10 cellular contexts compared by ENCODE assay signal in genomic region chr19:17846146-17846545, GRCh38. TPM values are rescaled to one million over a fixed set of nuclear protein-coding genes. Genes with fewer than 3 reads are reported as not detected.
DNase-seq lines count a peak whose midpoint lies in the region; ATAC-seq and TF ChIP-seq lines count a peak whose summit lies in the region.
"Had no signal": no experiment of that assay in that cellular context is flagged by ENCODE, and none has a peak within 500 bp of the region (broad histone marks: within the 10 kb centered on the region; RNA-seq: fewer than 3 reads in every experiment).

No MANE protein-coding gene starts in this region.

- H3K27me3 ChIP-seq in GM06990 (replicated peaks; ENCODE audit: control insufficient read depth, insufficient read depth, low read length) (no peaks in the 10 kb centered on the region), rectal smooth muscle tissue (ENCODE audit: control insufficient read depth, insufficient read depth, low read length) (peaks cover 3% of the 10 kb centered on the region), dorsolateral prefrontal cortex (peaks cover 0 to 17% (median 0%) of the 10 kb centered on the region in 45 donors)

- TF ChIP-seq CTCF in GM06990 (IDR thresholded peaks at IDR 0.05; ENCODE audit: insufficient read depth, low read length, poor library complexity, severe bottlenecking) (no peak), dorsolateral prefrontal cortex (IDR thresholded peaks at IDR 0.05 in 54 of 56, conservative IDR thresholded peaks at IDR 0.05 in 2 of 56; ENCODE audit: low read depth in 1 of 56, partially characterized antibody in 56 of 56) (no peak)

- H3K36me3 ChIP-seq in GM06990 (ENCODE audit: control insufficient read depth, insufficient read depth, low read length): peaks cover 19% of the 10 kb centered on the region
- no peaks in the 10 kb centered on the region for H3K36me3 ChIP-seq in rectal smooth muscle tissue (ENCODE audit: control insufficient read depth, insufficient read depth, low read length)

- H3K4me1 ChIP-seq in rectal smooth muscle tissue (ENCODE audit: control insufficient read depth, insufficient read depth, low read length): no peaks in the 10 kb centered on the region

- H3K4me3 ChIP-seq in GM06990 (replicated peaks; ENCODE audit: low read depth, low read length): peak overlapping the region; percentile 69
- H3K4me3 ChIP-seq in rectal smooth muscle tissue (ENCODE audit: low read length): peak overlapping the region; percentile 21
- peak overlapping the region in 3 of 59 donors; percentile 21 to 60 (median 41) for H3K4me3 ChIP-seq in dorsolateral prefrontal cortex

- ATAC-seq in activated naive CD4-positive, alpha-beta T cell treated with anti-CD3 and anti-CD28 coated beads, Interleukin-2, amount 50 U/mL, for 72 hours: peak in 1 of 2 donors; percentile 27
- no peak for ATAC-seq in HG02798 (IDR thresholded peaks at IDR 0.05; ENCODE audit: poor library complexity, unreplicated experiment)

- no peak overlapping the region for H3K9ac ChIP-seq in rectal smooth muscle tissue (ENCODE audit: low read length)

- intact Hi-C loops in dorsolateral prefrontal cortex (cut with DNase I): no loop called here

- peaks cover 6 to 40% of the 10 kb centered on the region in 2 donors for H3K36me3 Mint-ChIP-seq in activated naive CD4-positive, alpha-beta T cell treated with anti-CD3 and anti-CD28 coated beads, Interleukin-2, amount 50 U/mL, for 72 hours

- H3K27ac Mint-ChIP-seq in activated naive CD4-positive, alpha-beta T cell treated with anti-CD3 and anti-CD28 coated beads, Interleukin-2, amount 50 U/mL, for 72 hours: peak overlapping the region; percentile 85 to 98

- H3K9me3 Mint-ChIP-seq in activated naive CD4-positive, alpha-beta T cell treated with anti-CD3 and anti-CD28 coated beads, Interleukin-2, amount 50 U/mL, for 72 hours: no peaks in the 10 kb centered on the region

- DNase-seq in GM06990 (ENCODE audit: extremely low read depth, insufficient read length) (no peak), T-helper 1 cell (peak; percentile 16 to 66 (median 34)), occipital lobe (lab: John Stamatoyannopoulos, UW) (no peak), dorsolateral prefrontal cortex (no peak)
- no peak for DNase-seq in activated naive CD4-positive, alpha-beta T cell treated with anti-CD3 and anti-CD28 coated beads, Interleukin-2, amount 50 U/mL, for 72 hours (ENCODE audit: low spot score in 2 of 2)
- DNase-seq: MV-4-11, retina had no signal

- H3K27ac ChIP-seq in rectal smooth muscle tissue (ENCODE audit: low read depth, low read length): no peak overlapping the region
- H3K27ac ChIP-seq in dorsolateral prefrontal cortex: no peak overlapping the region

RNA-seq across cellular contexts. Expression of gene JAK3, which starts 1.6 kb away (rescaled TPM):
- total RNA-seq in activated naive CD4-positive, alpha-beta T cell treated with anti-CD3 and anti-CD28 coated beads, Interleukin-2, amount 50 U/mL, for 72 hours: 100 to 1,000 TPM; 204 to 237 TPM
- total RNA-seq in occipital lobe (1.1 TPM), dorsolateral prefrontal cortex (10 to 100 TPM in 55 of 120 experiments, 1 to 10 TPM in 65; 4.2 to 25.1 (median 9.5) TPM)

RNA-seq across cellular contexts. Expression of gene RPL18A, which starts 13.6 kb away (rescaled TPM):
- 1,000 to 10,000 TPM; 3,079 to 3,707 TPM for total RNA-seq in activated naive CD4-positive, alpha-beta T cell treated with anti-CD3 and anti-CD28 coated beads, Interleukin-2, amount 50 U/mL, for 72 hours
- total RNA-seq in occipital lobe: 612 TPM
- 100 to 1,000 TPM; 322 to 603 (median 418) TPM for total RNA-seq in dorsolateral prefrontal cortex

RNA-seq across cellular contexts. Expression of gene INSL3, which starts 24.8 kb away (rescaled TPM):
- total RNA-seq in activated naive CD4-positive, alpha-beta T cell treated with anti-CD3 and anti-CD28 coated beads, Interleukin-2, amount 50 U/mL, for 72 hours: 10 to 100 TPM in 1 of 2 donors, 1 to 10 TPM in 1; 6.3 to 10.5 TPM
- total RNA-seq in occipital lobe (not detected), dorsolateral prefrontal cortex (1 to 10 TPM in 36 of 120 experiments, under 1 TPM in 33, not detected in 51; 0.54 to 4.2 (median 1.0) TPM)
- total RNA-seq: kidney epithelial cell had no signal

RNA-seq across cellular contexts. Expression of gene SLC5A5, which starts 25.6 kb away (rescaled TPM):
- 1 to 10 TPM; 1.5 to 2.0 TPM for total RNA-seq in activated naive CD4-positive, alpha-beta T cell treated with anti-CD3 and anti-CD28 coated beads, Interleukin-2, amount 50 U/mL, for 72 hours
- 1.9 TPM for total RNA-seq in occipital lobe
- total RNA-seq in dorsolateral prefrontal cortex: 1 to 10 TPM in 30 of 120 experiments, under 1 TPM in 37, not detected in 53; 0.12 to 8.7 (median 0.83) TPM

RNA-seq across cellular contexts. Expression of gene B3GNT3, which starts 51.2 kb away (rescaled TPM):
- total RNA-seq in activated naive CD4-positive, alpha-beta T cell treated with anti-CD3 and anti-CD28 coated beads, Interleukin-2, amount 50 U/mL, for 72 hours: under 1 TPM; 0.30 to 0.41 TPM
- total RNA-seq in occipital lobe: not detected
- total RNA-seq in dorsolateral prefrontal cortex: under 1 TPM in 2 of 120 experiments, not detected in 118; 0.56 to 0.67 TPM

Comparison
In these comparisons a context has a peak if more than half of its experiments do, and no peak if none do; other contexts are left out.
1. DNase-seq: peak in T-helper 1 cell (5 of 5); none in GM06990 (single experiment), activated naive CD4-positive, alpha-beta T cell treated with anti-CD3 and anti-CD28 coated beads, Interleukin-2, amount 50 U/mL, for 72 hours (0 of 2), occipital lobe (single experiment) and dorsolateral prefrontal cortex (0 of 10).
2. RNA of gene JAK3, which starts 1.6 kb away (total RNA-seq): 204 to 237 TPM in activated naive CD4-positive, alpha-beta T cell treated with anti-CD3 and anti-CD28 coated beads, Interleukin-2, amount 50 U/mL, for 72 hours; 4.2 to 25.1 TPM in dorsolateral prefrontal cortex and 1.1 TPM in occipital lobe (single experiment); every median in the first group is over 4 times any median in the second.